Comparison of ENCODE assay signal across 10 cellular contexts in the genomic region with DNA sequence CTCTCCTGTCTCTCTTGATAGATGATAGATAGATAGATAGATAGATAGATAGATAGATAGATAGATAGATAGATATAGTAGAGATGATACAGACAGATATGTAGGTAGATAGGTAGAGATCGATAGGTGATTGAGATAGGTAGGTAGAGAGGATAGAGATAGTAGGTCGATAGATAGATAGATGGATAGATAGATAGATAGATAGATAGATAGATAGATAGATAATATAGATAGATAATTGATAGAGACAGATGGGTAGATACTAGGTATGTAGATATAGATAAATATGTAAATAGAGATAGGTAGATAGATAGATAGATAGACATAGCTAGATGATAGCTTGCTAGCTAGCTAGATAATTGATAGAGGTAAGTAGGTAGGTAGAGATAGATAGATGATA.
"Had no signal": no experiment of that assay in that cellular context is flagged by ENCODE, and none has a peak within 500 bp of the region (broad histone marks: within the 10 kb centered on the region; RNA-seq: fewer than 3 reads in every experiment).

No MANE protein-coding gene starts in this region.

- H3K27ac ChIP-seq: GM23248 had no signal

- ATAC-seq: GM23338, HCT116 had no signal

- H3K4me2 ChIP-seq: GM23338 had no signal

- DNase-seq: GM23248, GOT3, H7, H9, HCEC 1CT, HFFc6 had no signal

- H3K4me3 ChIP-seq: GM23248, GM23338 had no signal

- H2AFZ ChIP-seq: GM23248, GM23338 had no signal

- H3K9ac ChIP-seq: GM23248 had no signal

- FAIRE-seq: H1, H54 had no signal
